In the genomic region with DNA sequence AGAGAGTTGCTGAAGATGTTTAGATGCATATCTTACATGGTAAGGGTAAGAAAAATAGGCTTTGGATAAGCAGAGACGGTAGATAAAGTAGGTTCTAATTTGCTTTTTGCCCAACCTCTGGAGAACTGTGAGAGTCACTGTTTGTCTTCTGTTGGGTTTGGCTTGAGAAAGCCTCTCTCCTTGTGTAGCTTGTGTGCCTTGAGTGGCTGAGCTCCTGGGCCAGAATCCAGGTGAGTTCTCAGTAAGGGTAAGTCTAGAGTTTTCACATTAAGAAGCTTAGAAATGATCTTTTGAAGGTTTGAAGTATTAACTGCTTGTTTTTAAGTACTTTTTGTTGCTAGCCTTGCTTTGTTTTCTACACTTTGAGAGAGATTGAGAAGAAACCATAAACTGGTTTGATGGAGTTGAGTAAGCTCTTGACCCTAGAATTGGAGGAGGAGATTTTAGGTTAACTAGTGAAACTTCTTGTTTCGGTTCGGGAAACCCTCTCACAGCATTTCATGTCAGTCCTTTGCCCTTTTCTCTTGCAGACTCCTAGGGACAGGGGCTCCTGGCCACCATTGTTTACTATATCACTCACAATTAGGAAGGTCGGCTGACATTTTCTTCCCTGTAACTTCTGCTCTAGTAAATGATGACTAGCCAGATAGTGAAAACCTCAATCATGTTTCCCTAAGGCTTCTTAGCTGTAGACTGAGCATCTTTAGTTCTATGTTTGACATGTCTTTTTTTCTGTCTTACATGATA, we compare ENCODE assay signal across 16 cellular contexts. TPM values are rescaled to one million over a fixed set of nuclear protein-coding genes. Genes with fewer than 3 reads are reported as not detected.
DNase-seq lines count a peak whose midpoint lies in the region; ATAC-seq and TF ChIP-seq lines count a peak whose summit lies in the region.
"Had no signal": no experiment of that assay in that cellular context is flagged by ENCODE, and none has a peak within 500 bp of the region (broad histone marks: within the 10 kb centered on the region; RNA-seq: fewer than 3 reads in every experiment).

No MANE protein-coding gene starts in this region.

- H3K27me3 ChIP-seq in SU-DHL-6 (ENCODE audit: low read length), result no peaks in the 10 kb centered on the region
- no peaks in the 10 kb centered on the region for H3K27me3 ChIP-seq in body of pancreas

- peaks cover 98% of the 10 kb centered on the region for H3K4me1 Mint-ChIP-seq in activated T-cell treated with anti-CD3 and anti-CD28 coated beads, Interleukin-2, amount 50 U/mL, for 24 hours (ENCODE audit: low read depth)
- peaks cover 93% of the 10 kb centered on the region for H3K4me1 Mint-ChIP-seq in activated T-cell treated with anti-CD3 and anti-CD28 coated beads, Interleukin-2, amount 50 U/mL, for 4 hours (ENCODE audit: low read depth)
- H3K4me1 Mint-ChIP-seq in endothelial cell (ENCODE audit: unreplicated experiment), result peaks cover 63% of the 10 kb centered on the region
- H3K4me1 Mint-ChIP-seq in stimulated activated naive CD8-positive, alpha-beta T cell treated with anti-CD3 and anti-CD28 coated beads, Interleukin-15, amount 100 ng/mL, for 72 hours, result peaks cover 97% of the 10 kb centered on the region

- no peaks in the 10 kb centered on the region for H3K27me3 Mint-ChIP-seq in activated T-cell treated with anti-CD3 and anti-CD28 coated beads, Interleukin-2, amount 50 U/mL, for 24 hours
- H3K27me3 Mint-ChIP-seq in activated T-cell treated with anti-CD3 and anti-CD28 coated beads, Interleukin-2, amount 50 U/mL, for 4 hours (ENCODE audit: low read depth), result no peaks in the 10 kb centered on the region
- H3K27me3 Mint-ChIP-seq in endothelial cell (ENCODE audit: unreplicated experiment), result peaks cover 4% of the 10 kb centered on the region
- H3K27me3 Mint-ChIP-seq in stimulated activated naive CD8-positive, alpha-beta T cell treated with anti-CD3 and anti-CD28 coated beads, Interleukin-15, amount 100 ng/mL, for 72 hours, result no peaks in the 10 kb centered on the region
- H3K27me3 Mint-ChIP-seq: effector memory CD8-positive, alpha-beta T cell had no signal

- intact Hi-C loops in body of pancreas (cut with DNase I), result no loop called here

- TF ChIP-seq CTCF in SU-DHL-6 (IDR thresholded peaks at IDR 0.05; ENCODE audit: insufficient read depth, low read length, poor library complexity, severe bottlenecking) (no peak), endothelial cell (IDR thresholded peaks at IDR 0.05; ENCODE audit: unreplicated experiment) (no peak), body of pancreas (IDR thresholded peaks at IDR 0.05) (no peak)

- H3K36me3 ChIP-seq in SU-DHL-6 (ENCODE audit: low read length) (no peaks in the 10 kb centered on the region), body of pancreas (replicated peaks in 1 of 2; ENCODE audit: insufficient read depth in 1 of 2, low read depth in 2 of 2) (no peaks in the 10 kb centered on the region)

- no peaks in the 10 kb centered on the region for H3K4me1 ChIP-seq in body of pancreas

- peaks cover 47% of the 10 kb centered on the region for H3K36me3 Mint-ChIP-seq in activated T-cell treated with anti-CD3 and anti-CD28 coated beads, Interleukin-2, amount 50 U/mL, for 24 hours (ENCODE audit: low read depth)
- H3K36me3 Mint-ChIP-seq in activated T-cell treated with anti-CD3 and anti-CD28 coated beads, Interleukin-2, amount 50 U/mL, for 4 hours (ENCODE audit: insufficient read depth), result peaks cover 11% of the 10 kb centered on the region
- peaks cover 10% of the 10 kb centered on the region for H3K36me3 Mint-ChIP-seq in endothelial cell (ENCODE audit: low read depth, unreplicated experiment)

- peak overlapping the region; percentile 77 for H3K4me2 ChIP-seq in SU-DHL-6 (ENCODE audit: low read depth, low read length, poor library complexity, severe bottlenecking)

- peaks cover 100% of the 10 kb centered on the region for H3K79me2 ChIP-seq in SU-DHL-6 (ENCODE audit: insufficient read depth, low read length)

- no peak for ATAC-seq in activated T-cell treated with anti-CD3 and anti-CD28 coated beads, Interleukin-2, amount 50 U/mL, for 4 hours
- ATAC-seq in stimulated activated naive CD8-positive, alpha-beta T cell treated with anti-CD3 and anti-CD28 coated beads, Interleukin-15, amount 100 ng/mL, for 72 hours, result no peak
- no peak for ATAC-seq in HG03025 (IDR thresholded peaks at IDR 0.05; ENCODE audit: low FRiP score, unreplicated experiment)
- ATAC-seq in body of pancreas, result no peak
- ATAC-seq: effector memory CD8-positive, alpha-beta T cell had no signal

- TF ChIP-seq POLR2A in body of pancreas (IDR thresholded peaks at IDR 0.05), result no peak

- H3K9me3 ChIP-seq in SU-DHL-6 (ENCODE audit: insufficient read depth, low read length) (no peaks in the 10 kb centered on the region), body of pancreas (no peaks in the 10 kb centered on the region)

- H3K4me3 ChIP-seq in SU-DHL-6 (ENCODE audit: insufficient read depth, low read length, poor library complexity, severe bottlenecking) (peak overlapping the region; percentile 37), body of pancreas (no peak overlapping the region)
- H3K4me3 ChIP-seq: SK-N-MC had no signal

- peaks cover 15% of the 10 kb centered on the region for H3K9me3 Mint-ChIP-seq in activated T-cell treated with anti-CD3 and anti-CD28 coated beads, Interleukin-2, amount 50 U/mL, for 24 hours
- peaks cover 12% of the 10 kb centered on the region for H3K9me3 Mint-ChIP-seq in activated T-cell treated with anti-CD3 and anti-CD28 coated beads, Interleukin-2, amount 50 U/mL, for 4 hours
- H3K9me3 Mint-ChIP-seq in endothelial cell (ENCODE audit: unreplicated experiment), result no peaks in the 10 kb centered on the region
- peaks cover 3 to 7% of the 10 kb centered on the region in 2 donors for H3K9me3 Mint-ChIP-seq in stimulated activated naive CD8-positive, alpha-beta T cell treated with anti-CD3 and anti-CD28 coated beads, Interleukin-15, amount 100 ng/mL, for 72 hours
- H3K9me3 Mint-ChIP-seq: effector memory CD8-positive, alpha-beta T cell had no signal

- peaks cover 48% of the 10 kb centered on the region for H3F3A ChIP-seq in SU-DHL-6 (ENCODE audit: insufficient read depth)

- H4K20me1 ChIP-seq in SU-DHL-6 (ENCODE audit: low read depth, low read length), result peaks cover 3% of the 10 kb centered on the region; the same call in 1 of the 2 replicates

- H2AFZ ChIP-seq in SU-DHL-6 (ENCODE audit: low read depth, low read length, severe bottlenecking), result no peak overlapping the region

- peak overlapping the region; percentile 54 for H3K9ac ChIP-seq in SU-DHL-6 (ENCODE audit: low read length)

- no peak for DNase-seq in activated T-cell treated with anti-CD3 and anti-CD28 coated beads, Interleukin-2, amount 50 U/mL, for 24 hours
- DNase-seq in activated T-cell treated with anti-CD3 and anti-CD28 coated beads, Interleukin-2, amount 50 U/mL, for 4 hours, result no peak
- DNase-seq in endothelial cell (ENCODE audit: low spot score) (no peak), body of pancreas (no peak)
- DNase-seq in stimulated activated naive CD8-positive, alpha-beta T cell treated with anti-CD3 and anti-CD28 coated beads, Interleukin-15, amount 100 ng/mL, for 72 hours, result no peak
- DNase-seq in stimulated activated CD4-positive, alpha-beta T cell treated with anti-CD3 and anti-CD28 coated beads, Interleukin-2, amount 100 ng/mL, for 48 hours, result no peak
- DNase-seq: aorta; effector memory CD8-positive, alpha-beta T cell; Karpas-422; NCI-H146; OCI-M1; stimulated activated naive CD4-positive, alpha-beta T cell had no signal

- peak overlapping the region; percentile 77 for H3K27ac Mint-ChIP-seq in activated T-cell treated with anti-CD3 and anti-CD28 coated beads, Interleukin-2, amount 50 U/mL, for 24 hours
- H3K27ac Mint-ChIP-seq in endothelial cell (ENCODE audit: unreplicated experiment), result peak overlapping the region; percentile 26
- peak overlapping the region; percentile 42 to 45 for H3K27ac Mint-ChIP-seq in stimulated activated naive CD8-positive, alpha-beta T cell treated with anti-CD3 and anti-CD28 coated beads, Interleukin-15, amount 100 ng/mL, for 72 hours

- WGBS in body of pancreas, 2 donors, result 79 to 86% methylated on average over 4 of the region's 4 CpGs

- no peak overlapping the region for H3K4me3 Mint-ChIP-seq in activated T-cell treated with anti-CD3 and anti-CD28 coated beads, Interleukin-2, amount 50 U/mL, for 24 hours
- H3K4me3 Mint-ChIP-seq in activated T-cell treated with anti-CD3 and anti-CD28 coated beads, Interleukin-2, amount 50 U/mL, for 4 hours, result no peak overlapping the region
- H3K4me3 Mint-ChIP-seq in endothelial cell (ENCODE audit: unreplicated experiment), result no peak overlapping the region
- peak overlapping the region in 1 of 2 donors; percentile 43 for H3K4me3 Mint-ChIP-seq in stimulated activated naive CD8-positive, alpha-beta T cell treated with anti-CD3 and anti-CD28 coated beads, Interleukin-15, amount 100 ng/mL, for 72 hours

- H3K9me2 ChIP-seq in SU-DHL-6 (replicated peaks; ENCODE audit: insufficient read depth, low read length), result no peaks in the 10 kb centered on the region

- H3K27ac ChIP-seq in SU-DHL-6 (ENCODE audit: low read depth, low read length) (peak overlapping the region; percentile 93), body of pancreas (no peak overlapping the region)
- H3K27ac ChIP-seq: SK-N-MC, VCaP had no signal

RNA-seq across cellular contexts. Expression of a gene that starts 26.0 kb away (rescaled TPM):
- total RNA-seq in activated T-cell treated with anti-CD3 and anti-CD28 coated beads, Interleukin-2, amount 50 U/mL, for 4 hours, result 10 to 100 TPM; 30.7 to 36.9 (median 34.7) TPM
- total RNA-seq in endothelial cell (ENCODE audit: unreplicated experiment), result 427 TPM
- 10 to 100 TPM; 22.1 to 25.1 TPM for total RNA-seq in body of pancreas

Comparison
In these comparisons a context has a peak if more than half of its experiments do, and no peak if none do; other contexts are left out.
1. H3K27ac Mint-ChIP-seq: peak in every context shown above with its lines; median percentile 77 in activated T-cell treated with anti-CD3 and anti-CD28 coated beads, Interleukin-2, amount 50 U/mL, for 24 hours; 44 in stimulated activated naive CD8-positive, alpha-beta T cell treated with anti-CD3 and anti-CD28 coated beads, Interleukin-15, amount 100 ng/mL, for 72 hours; 26 in endothelial cell.
2. RNA of a gene that starts 26.0 kb away (total RNA-seq): 427 TPM in endothelial cell (single experiment); 30.7 to 36.9 TPM in activated T-cell treated with anti-CD3 and anti-CD28 coated beads, Interleukin-2, amount 50 U/mL, for 4 hours and 22.1 to 25.1 TPM in body of pancreas; every median in the first group is over 10 times any median in the second.